ENCODE assay signal across 1 cellular context in the genomic region with DNA sequence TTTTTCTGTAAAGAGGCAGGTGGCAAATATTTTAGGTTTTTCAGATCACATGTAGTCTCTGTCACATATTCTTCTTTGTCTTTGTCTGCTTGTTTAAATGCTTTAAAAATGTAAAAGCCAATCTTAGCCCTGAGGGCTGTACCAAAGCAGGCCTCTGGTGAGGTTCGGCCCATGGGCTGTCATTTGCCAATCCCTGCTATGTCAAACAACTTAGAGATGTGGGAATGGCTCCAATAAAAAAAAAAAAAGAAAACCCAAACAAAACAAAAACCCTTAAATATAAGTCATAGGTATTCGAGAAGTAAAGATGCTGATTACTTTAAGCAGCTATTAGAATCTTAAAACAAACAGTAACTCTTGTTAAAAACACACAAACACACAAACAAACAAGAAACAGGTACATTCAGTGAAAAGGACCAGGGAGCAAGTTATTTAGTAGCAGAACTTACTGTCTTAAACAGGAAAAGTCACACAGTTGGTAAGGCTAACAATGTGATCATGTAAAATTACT.
TF ChIP-seq lines count a peak whose summit lies in the region.

No MANE protein-coding gene starts in this region.

TF ChIP-seq in IMR-90, 13 proteins besides CTCF, POLR2A, EP300 and RAD21:
- no peak for TF ChIP-seq RFX5 (IDR thresholded peaks at IDR 0.05; ENCODE audit: low read depth, low read length)
- TF ChIP-seq CEBPB (IDR thresholded peaks at IDR 0.05; ENCODE audit: low read depth, low read length) = no peak
- no peak for TF ChIP-seq SMC3 (IDR thresholded peaks at IDR 0.05; ENCODE audit: low read depth, low read length)
- no peak for TF ChIP-seq MAZ (IDR thresholded peaks at IDR 0.05; ENCODE audit: borderline replicate concordance, low read depth, low read length)
- no peak for TF ChIP-seq MAFK (IDR thresholded peaks at IDR 0.05; ENCODE audit: low read depth, low read length)
- TF ChIP-seq, protein P1, sequence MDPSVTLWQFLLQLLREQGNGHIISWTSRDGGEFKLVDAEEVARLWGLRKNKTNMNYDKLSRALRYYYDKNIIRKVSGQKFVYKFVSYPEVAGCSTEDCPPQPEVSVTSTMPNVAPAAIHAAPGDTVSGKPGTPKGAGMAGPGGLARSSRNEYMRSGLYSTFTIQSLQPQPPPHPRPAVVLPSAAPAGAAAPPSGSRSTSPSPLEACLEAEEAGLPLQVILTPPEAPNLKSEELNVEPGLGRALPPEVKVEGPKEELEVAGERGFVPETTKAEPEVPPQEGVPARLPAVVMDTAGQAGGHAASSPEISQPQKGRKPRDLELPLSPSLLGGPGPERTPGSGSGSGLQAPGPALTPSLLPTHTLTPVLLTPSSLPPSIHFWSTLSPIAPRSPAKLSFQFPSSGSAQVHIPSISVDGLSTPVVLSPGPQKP (IDR thresholded peaks at IDR 0.05; ENCODE audit: borderline replicate concordance, low read depth, low read length) = no peak
- TF ChIP-seq NFE2L2 (IDR thresholded peaks at IDR 0.05; ENCODE audit: low read depth, low read length) = no peak
- TF ChIP-seq CHD1 (IDR thresholded peaks at IDR 0.05; ENCODE audit: low read depth, low read length) = no peak
- no peak for TF ChIP-seq BHLHE40 (IDR thresholded peaks at IDR 0.05; ENCODE audit: low read depth, low read length)
- no peak for TF ChIP-seq RCOR1 (IDR thresholded peaks at IDR 0.05; ENCODE audit: insufficient replicate concordance, low read length)
- TF ChIP-seq, protein P2, sequence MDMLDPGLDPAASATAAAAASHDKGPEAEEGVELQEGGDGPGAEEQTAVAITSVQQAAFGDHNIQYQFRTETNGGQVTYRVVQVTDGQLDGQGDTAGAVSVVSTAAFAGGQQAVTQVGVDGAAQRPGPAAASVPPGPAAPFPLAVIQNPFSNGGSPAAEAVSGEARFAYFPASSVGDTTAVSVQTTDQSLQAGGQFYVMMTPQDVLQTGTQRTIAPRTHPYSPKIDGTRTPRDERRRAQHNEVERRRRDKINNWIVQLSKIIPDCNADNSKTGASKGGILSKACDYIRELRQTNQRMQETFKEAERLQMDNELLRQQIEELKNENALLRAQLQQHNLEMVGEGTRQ (IDR thresholded peaks at IDR 0.05; ENCODE audit: low read depth, low read length) = no peak
- TF ChIP-seq MXI1 (IDR thresholded peaks at IDR 0.05; ENCODE audit: borderline replicate concordance, low read depth, low read length) = no peak
- no peak for TF ChIP-seq FOS (IDR thresholded peaks at IDR 0.05; ENCODE audit: low read depth, low read length)
